14 cellular contexts compared by ENCODE assay signal in genomic region chr11:117868815-117869642, GRCh38.
DNase-seq lines count a peak whose midpoint lies in the region; ATAC-seq lines count a peak whose summit lies in the region.
"Had no signal": no experiment of that assay in that cellular context is flagged by ENCODE, and none has a peak within 500 bp of the region (broad histone marks: within the 10 kb centered on the region; RNA-seq: fewer than 3 reads in every experiment).

No MANE protein-coding gene starts in this region.

- H3K27ac ChIP-seq in muscle layer of duodenum (ENCODE audit: low read length) = peak overlapping the region; percentile 60
- H3K27ac ChIP-seq: RWPE1 had no signal

- peaks cover 12 to 67% of the 10 kb centered on the region in 2 donors for H3K4me1 ChIP-seq in muscle layer of duodenum (ENCODE audit: control insufficient read depth in 1 of 2, insufficient read depth in 2 of 2, low read length in 2 of 2)

- no peaks in the 10 kb centered on the region for H3K36me3 ChIP-seq in muscle layer of duodenum (ENCODE audit: control insufficient read depth in 1 of 2, insufficient read depth in 2 of 2, low read length in 2 of 2)
- H3K36me3 ChIP-seq: upper lobe of left lung had no signal

- DNase-seq in COLO668 (lab: John Stamatoyannopoulos, UW; ENCODE audit: unreplicated experiment) (peak; percentile 52), NCI-H1105 treated with DMSO at 0.1 percent for 48 hours (lab: John Stamatoyannopoulos, UW) (peak; percentile 95), NCI-H748 (lab: John Stamatoyannopoulos, UW; ENCODE audit: unreplicated experiment) (peak; percentile 81), DMS114 treated with DMSO at 0.1 percent for 48 hours (lab: John Stamatoyannopoulos, UW; ENCODE audit: unreplicated experiment) (no peak), retina (no peak)
- DNase-seq: activated CD4-positive, alpha-beta T cell treated with anti-CD3 and anti-CD28 coated beads, Interleukin-2, amount 10 ng/mL, durations not matched to agents 7 days and 5 days; activated T-cell treated with anti-CD3 and anti-CD28 coated beads, Interleukin-2, amount 50 U/mL, for 72 hours; dermis blood vessel endothelial cell; T-helper 2 cell; upper lobe of left lung had no signal

- ATAC-seq in GM19395 (IDR thresholded peaks at IDR 0.05; ENCODE audit: unreplicated experiment) (no peak), GM19455 (IDR thresholded peaks at IDR 0.05; ENCODE audit: unreplicated experiment) (no peak)

- H3K27me3 ChIP-seq in muscle layer of duodenum (ENCODE audit: low read depth, low read length) = no peaks in the 10 kb centered on the region
- H3K27me3 ChIP-seq: upper lobe of left lung had no signal

- H3K4me3 ChIP-seq in muscle layer of duodenum (ENCODE audit: low read depth in 1 of 2, low read length in 2 of 2) = no peak overlapping the region
- H3K4me3 ChIP-seq: upper lobe of left lung had no signal

- no peaks in the 10 kb centered on the region for H3K9me3 ChIP-seq in muscle layer of duodenum (ENCODE audit: control insufficient read depth in 1 of 2, low read length in 2 of 2)
- H3K9me3 ChIP-seq: upper lobe of left lung had no signal

Comparison
In these comparisons a context has a peak if more than half of its experiments do, and no peak if none do; other contexts are left out.
1. DNase-seq: peak in COLO668 (single experiment), NCI-H1105 treated with DMSO at 0.1 percent for 48 hours (single experiment) and NCI-H748 (single experiment); none in DMS114 treated with DMSO at 0.1 percent for 48 hours (single experiment) and retina (single experiment).